ENCODE assay signal across 10 cellular contexts in genomic region chr19:55451522-55452380, GRCh38. TPM values are rescaled to one million over a fixed set of nuclear protein-coding genes. Genes with fewer than 3 reads are reported as not detected.
DNase-seq lines count a peak whose midpoint lies in the region; ATAC-seq and TF ChIP-seq lines count a peak whose summit lies in the region.
"Had no signal": no experiment of that assay in that cellular context is flagged by ENCODE, and none has a peak within 500 bp of the region (broad histone marks: within the 10 kb centered on the region; RNA-seq: fewer than 3 reads in every experiment).

No MANE protein-coding gene starts in this region.

- TF ChIP-seq EP300 in SK-N-SH (IDR thresholded peaks at IDR 0.05; ENCODE audit: borderline replicate concordance in 1 of 2, low read depth in 1 of 2, low read length in 1 of 2) = no peak

- H3K4me2 ChIP-seq in SK-N-SH (peak overlapping the region; percentile 68; the same call in 1 of the 2 replicates), hepatocyte (peak overlapping the region; percentile 89)

- 3% methylated on average over 43 of the region's 82 CpGs for WGBS in SK-N-SH (ENCODE audit: low lambda C conversion rate)
- WGBS in hepatocyte (ENCODE audit: low lambda C conversion rate, missing lambda C conversion rate) = 3% methylated on average over 21 of the region's 82 CpGs

- POLR2A ChIA-PET in SK-N-SH (lab: Yijun Ruan, JAX) = interaction anchor here (1.1 kb wide), 1 partner anchor 10 kb away, joined by 5 read pairs; the partner anchor contains the start of gene ISOC2

- peaks cover 12% of the 10 kb centered on the region for H3K4me1 Mint-ChIP-seq in T-helper 17 cell
- H3K4me1 Mint-ChIP-seq in stimulated activated naive CD8-positive, alpha-beta T cell treated with anti-CD3 and anti-CD28 coated beads, Interleukin-15, Interleukin-2, amounts not matched to agents 100 ng/mL and 50 ng/mL, for 24 hours (ENCODE audit: low read depth) = peaks cover 9% of the 10 kb centered on the region

- H2AFZ ChIP-seq in SK-N-SH (ENCODE audit: low read depth) = no peak overlapping the region
- peak overlapping the region; percentile 15 for H2AFZ ChIP-seq in hepatocyte

- peaks cover 20% of the 10 kb centered on the region for H3F3A ChIP-seq in SK-N-SH (replicated peaks; ENCODE audit: insufficient read depth)

- H3K9me3 Mint-ChIP-seq in stimulated activated naive CD8-positive, alpha-beta T cell treated with anti-CD3 and anti-CD28 coated beads, Interleukin-15, Interleukin-2, amounts not matched to agents 100 ng/mL and 50 ng/mL, for 24 hours = no peaks in the 10 kb centered on the region

- no peak; the same call in 2 of the 3 replicates for ATAC-seq in SK-N-SH treated with all-trans-retinoic acid at 6 μM for 48 hours
- peak; percentile 24 for ATAC-seq in T-helper 17 cell

- peaks cover 18% of the 10 kb centered on the region for H3K27me3 ChIP-seq in SK-N-SH (ENCODE audit: insufficient read depth)
- H3K27me3 ChIP-seq in hepatocyte = peaks cover 38% of the 10 kb centered on the region

- CTCF ChIA-PET in SK-N-SH (lab: Yijun Ruan, JAX) = interaction anchor here (1.1 to 4.0 kb wide), 6 partner anchors 16 to 311 kb away, joined by 3 to 26 read pairs (median 12); no protein-coding TSS in a partner anchor

- H3K27ac ChIP-seq in SK-N-SH (ENCODE audit: low read depth in 2 of 2, low read length in 1 of 2) = no peak overlapping the region
- no peak overlapping the region for H3K27ac ChIP-seq in hepatocyte

- H3K36me3 ChIP-seq in SK-N-SH (replicated peaks in 1 of 2; ENCODE audit: control insufficient read depth in 1 of 2, insufficient read depth in 2 of 2, low read length in 1 of 2) (no peaks in the 10 kb centered on the region), hepatocyte (replicated peaks; ENCODE audit: insufficient read depth, low read depth) (no peaks in the 10 kb centered on the region)

- DNase-seq in SK-N-SH (peak; percentile 65), T-helper 17 cell (peak in 1 of 3 donors; percentile 25), hepatocyte (ENCODE audit: low spot score) (no peak), HT-29 (ENCODE audit: low spot score) (no peak), NCI-H1694 (lab: John Stamatoyannopoulos, UW) (no peak), SW 1271 (lab: John Stamatoyannopoulos, UW) (no peak)
- DNase-seq: SHP77 treated with DMSO at 0.1 percent for 48 hours had no signal

- peak overlapping the region; percentile 81 for H3K4me3 Mint-ChIP-seq in T-helper 17 cell
- H3K4me3 Mint-ChIP-seq in stimulated activated naive CD8-positive, alpha-beta T cell treated with anti-CD3 and anti-CD28 coated beads, Interleukin-15, Interleukin-2, amounts not matched to agents 100 ng/mL and 50 ng/mL, for 24 hours = peak overlapping the region; percentile 55

- H3K79me2 ChIP-seq in SK-N-SH (ENCODE audit: insufficient read depth) = no peaks in the 10 kb centered on the region
- H3K79me2 ChIP-seq in hepatocyte = no peaks in the 10 kb centered on the region

- H3K36me3 Mint-ChIP-seq in T-helper 17 cell (ENCODE audit: low read depth) = peaks cover 9% of the 10 kb centered on the region
- H3K36me3 Mint-ChIP-seq in stimulated activated naive CD8-positive, alpha-beta T cell treated with anti-CD3 and anti-CD28 coated beads, Interleukin-15, Interleukin-2, amounts not matched to agents 100 ng/mL and 50 ng/mL, for 24 hours (ENCODE audit: low read depth) = peaks cover 11% of the 10 kb centered on the region

- H3K9ac ChIP-seq in SK-N-SH = no peak overlapping the region

- H3K27ac Mint-ChIP-seq in T-helper 17 cell = peak overlapping the region; percentile 11
- H3K27ac Mint-ChIP-seq in stimulated activated naive CD8-positive, alpha-beta T cell treated with anti-CD3 and anti-CD28 coated beads, Interleukin-15, Interleukin-2, amounts not matched to agents 100 ng/mL and 50 ng/mL, for 24 hours = peak overlapping the region; percentile 40

- H3K9me2 ChIP-seq in SK-N-SH (no peaks in the 10 kb centered on the region), hepatocyte (replicated peaks; ENCODE audit: insufficient read depth) (no peaks in the 10 kb centered on the region)

- no peaks in the 10 kb centered on the region for H3K9me3 ChIP-seq in SK-N-SH
- H3K9me3 ChIP-seq in T-helper 17 cell (ENCODE audit: control insufficient read depth, low read length, poor library complexity, severe bottlenecking) = no peaks in the 10 kb centered on the region
- H3K9me3 ChIP-seq in hepatocyte (ENCODE audit: low read depth) = no peaks in the 10 kb centered on the region

- peaks cover 20% of the 10 kb centered on the region for H4K20me1 ChIP-seq in SK-N-SH (ENCODE audit: insufficient read depth)
- no peaks in the 10 kb centered on the region for H4K20me1 ChIP-seq in hepatocyte (ENCODE audit: insufficient read depth, poor library complexity, severe bottlenecking)

- TF ChIP-seq CTCF in SK-N-SH (IDR thresholded peaks at IDR 0.05) (no peak), hepatocyte (IDR thresholded peaks at IDR 0.05; ENCODE audit: poor library complexity) (no peak)

- H3K4me3 ChIP-seq in SK-N-SH (ENCODE audit: low read depth in 2 of 2, low read length in 1 of 2) (peak overlapping the region; percentile 32 to 36; a peak in 2 of 4 replicates), hepatocyte (no peak overlapping the region)

- no peaks in the 10 kb centered on the region for H3K27me3 Mint-ChIP-seq in T-helper 17 cell
- peaks cover 23% of the 10 kb centered on the region for H3K27me3 Mint-ChIP-seq in stimulated activated naive CD8-positive, alpha-beta T cell treated with anti-CD3 and anti-CD28 coated beads, Interleukin-15, Interleukin-2, amounts not matched to agents 100 ng/mL and 50 ng/mL, for 24 hours

- peaks cover 0 to 14% of the 10 kb centered on the region in 2 experiments; a peak in 2 of 4 replicates for H3K4me1 ChIP-seq in SK-N-SH (ENCODE audit: control insufficient read depth in 1 of 2, insufficient read depth in 2 of 2, low read depth in 1 of 2, low read length in 1 of 2)
- H3K4me1 ChIP-seq in hepatocyte (ENCODE audit: insufficient read depth) = peaks cover 11% of the 10 kb centered on the region

- no peak for TF ChIP-seq RAD21 in SK-N-SH (IDR thresholded peaks at IDR 0.05; ENCODE audit: low read length)

TF ChIP-seq in SK-N-SH, 30 proteins besides CTCF, POLR2A, EP300 and RAD21 (continues in another document):
- no peak for TF ChIP-seq GATA2 (CRISPR knock-in tag; IDR thresholded peaks at IDR 0.05)

TF ChIP-seq in SK-N-SH treated with all-trans-retinoic acid at 6 μM for 48 hours, 23 proteins besides CTCF, POLR2A, EP300 and RAD21 (continues in another document):
- no peak for TF ChIP-seq ZNF565 (CRISPR knock-in tag; conservative IDR thresholded peaks at IDR 0.05; ENCODE audit: low read depth)
- no peak for TF ChIP-seq TOX (CRISPR knock-in tag; IDR thresholded peaks at IDR 0.05; ENCODE audit: borderline replicate concordance)
- TF ChIP-seq ZNF70 (CRISPR knock-in tag; IDR thresholded peaks at IDR 0.05) = no peak
- TF ChIP-seq CSRNP3 (CRISPR knock-in tag; IDR thresholded peaks at IDR 0.05) = no peak
- no peak for TF ChIP-seq OSR1 (CRISPR knock-in tag; IDR thresholded peaks at IDR 0.05)
- TF ChIP-seq RARB (CRISPR knock-in tag; IDR thresholded peaks at IDR 0.05) = no peak
- TF ChIP-seq ZC3H10 (CRISPR knock-in tag; IDR thresholded peaks at IDR 0.05) = no peak
- no peak for TF ChIP-seq ISL1 (CRISPR knock-in tag; IDR thresholded peaks at IDR 0.05)
- no peak for TF ChIP-seq ZFP3 (CRISPR knock-in tag; IDR thresholded peaks at IDR 0.05)
- no peak for TF ChIP-seq ZNF8 (CRISPR knock-in tag; IDR thresholded peaks at IDR 0.05)

RNA-seq across cellular contexts. Expression of gene SHISA7, which starts 8.7 kb away (rescaled TPM):
- 0.02 TPM in 1 of 2 replicates, not detected in the other for polyA plus RNA-seq in SK-N-SH (2012; rRNA removed)
- polyA plus RNA-seq in SK-N-SH (2012; cell fraction: cytosol; rRNA removed) = 0.01 and 0.03 TPM in 2 replicates
- polyA plus RNA-seq in SK-N-SH (2012; cell fraction: nucleus; rRNA removed) = 0.02 and 0.04 TPM in 2 replicates
- total RNA-seq in T-helper 17 cell = not detected
- not detected in 2 replicates for total RNA-seq in hepatocyte
- not detected in 2 replicates for polyA plus RNA-seq in hepatocyte
- total RNA-seq in HT-29 (2014; rRNA removed; shearing (Covaris generic)) = not detected in 2 replicates
- total RNA-seq: pulmonary artery endothelial cell had no signal

RNA-seq across cellular contexts. Expression of gene ISOC2, which starts 9.7 kb away (rescaled TPM):
- polyA plus RNA-seq in SK-N-SH (2012; rRNA removed) (60.9 and 65.4 TPM in 2 replicates), hepatocyte (64.2 and 72.2 TPM in 2 replicates)
- 31.2 and 47.8 TPM in 2 replicates for polyA plus RNA-seq in SK-N-SH (2012; cell fraction: cytosol; rRNA removed)
- 43.5 and 46.8 TPM in 2 replicates for polyA plus RNA-seq in SK-N-SH (2012; cell fraction: nucleus; rRNA removed)
- total RNA-seq in T-helper 17 cell (1 to 10 TPM; 6.5 to 7.2 TPM), hepatocyte (79.3 and 90.4 TPM in 2 replicates)
- 323 and 339 TPM in 2 replicates for total RNA-seq in HT-29 (2014; rRNA removed; shearing (Covaris generic))

RNA-seq across cellular contexts. Expression of gene C19orf85, which starts 12.8 kb away (rescaled TPM):
- polyA plus RNA-seq in SK-N-SH (2012; rRNA removed) = not detected in 2 replicates
- not detected in 2 replicates for polyA plus RNA-seq in SK-N-SH (2012; cell fraction: cytosol; rRNA removed)
- polyA plus RNA-seq in SK-N-SH (2012; cell fraction: nucleus; rRNA removed) = 0.27 and 0.29 TPM in 2 replicates
- not detected for total RNA-seq in T-helper 17 cell
- not detected in 2 replicates for total RNA-seq in hepatocyte
- not detected in 2 replicates for polyA plus RNA-seq in hepatocyte
- total RNA-seq in HT-29 (2014; rRNA removed; shearing (Covaris generic)) = 0.41 and 0.83 TPM in 2 replicates
- total RNA-seq: pulmonary artery endothelial cell had no signal

RNA-seq across cellular contexts. Expression of gene ZNF628, which starts 24.7 kb away (rescaled TPM):
- polyA plus RNA-seq in SK-N-SH (2012; rRNA removed) (0.73 and 1.6 TPM in 2 replicates), hepatocyte (1.0 and 1.2 TPM in 2 replicates)
- 0.58 and 1.1 TPM in 2 replicates for polyA plus RNA-seq in SK-N-SH (2012; cell fraction: cytosol; rRNA removed)
- polyA plus RNA-seq in SK-N-SH (2012; cell fraction: nucleus; rRNA removed) = 3.7 and 4.2 TPM in 2 replicates
- total RNA-seq in T-helper 17 cell (10 to 100 TPM; 19.4 to 25.5 TPM), hepatocyte (2.2 and 4.7 TPM in 2 replicates)
- 29.9 TPM in 2 replicates for total RNA-seq in HT-29 (2014; rRNA removed; shearing (Covaris generic))

RNA-seq across cellular contexts. Expression of gene NAT14, which starts 33.2 kb away (rescaled TPM):
- polyA plus RNA-seq in SK-N-SH (2012; rRNA removed) (84.4 and 89.9 TPM in 2 replicates), hepatocyte (40.3 and 43.6 TPM in 2 replicates)
- polyA plus RNA-seq in SK-N-SH (2012; cell fraction: cytosol; rRNA removed) = 51.1 and 68.5 TPM in 2 replicates
- 132 and 194 TPM in 2 replicates for polyA plus RNA-seq in SK-N-SH (2012; cell fraction: nucleus; rRNA removed)
- total RNA-seq in T-helper 17 cell (10 to 100 TPM in 1 of 2 donors, 1 to 10 TPM in 1; 9.1 to 11.9 TPM), hepatocyte (14.0 and 22.3 TPM in 2 replicates)
- 28.9 and 34.9 TPM in 2 replicates for total RNA-seq in HT-29 (2014; rRNA removed; shearing (Covaris generic))
